Comparison of ENCODE assay signal across 8 cellular contexts in genomic region chr17:8382052-8382879, GRCh38. TPM values are rescaled to one million over a fixed set of nuclear protein-coding genes. Genes with fewer than 3 reads are reported as not detected.
A peak's percentile ranks its signal among the peaks of the same experiment; 100 is the strongest.
DNase-seq lines count a peak whose midpoint lies in the region; ATAC-seq and TF ChIP-seq lines count a peak whose summit lies in the region.

No MANE protein-coding gene starts in this region.

- peaks cover 24 to 47% (median 40%) of the 10 kb centered on the region in 3 donors for H3K4me1 Mint-ChIP-seq in IgD-negative memory B cell

- intact Hi-C loops in mammary epithelial cell (cut with micrococcal nuclease) = loop anchor here (2.0 to 5.0 kb wide), 3 partner anchors 40 to 261 kb away; partner anchors contain the start of genes CTC1 and PFAS
- intact Hi-C loops in mucosa of descending colon (cut with DNase I, micrococcal nuclease) = no loop called here

- DNase-seq in mammary epithelial cell = peak; percentile 15
- no peak for DNase-seq in mucosa of descending colon
- no peak for DNase-seq in SHP77 (lab: John Stamatoyannopoulos, UW)
- no peak for DNase-seq in kidney glomerular epithelial cell (lab: John Stamatoyannopoulos, UW)
- DNase-seq in SIG-M5 treated with dmso at 0.1 percent for 504 hours (lab: John Stamatoyannopoulos, UW; ENCODE audit: unreplicated experiment) = no peak

- no peaks in the 10 kb centered on the region for H3K27me3 Mint-ChIP-seq in IgD-negative memory B cell

- H3K27ac ChIP-seq in BLaER1 (peak overlapping the region; percentile 94), mammary epithelial cell (ENCODE audit: insufficient read depth, low read depth, low read length) (peak overlapping the region; percentile 84)

- peaks cover 57% of the 10 kb centered on the region for H3K79me2 ChIP-seq in mammary epithelial cell (ENCODE audit: insufficient read depth, low read length)

- peak overlapping the region; percentile 86 to 99 (median 94) for H3K27ac Mint-ChIP-seq in IgD-negative memory B cell

- peaks cover 9% of the 10 kb centered on the region for H3K36me3 Mint-ChIP-seq in IgD-negative memory B cell

- H3K9me3 ChIP-seq in BLaER1 (no peaks in the 10 kb centered on the region), mammary epithelial cell (replicated peaks; ENCODE audit: insufficient read depth, low read length) (no peaks in the 10 kb centered on the region), mucosa of descending colon (no peaks in the 10 kb centered on the region)

- dilution Hi-C loops in mammary epithelial cell (cut with HindIII; ENCODE audit: low sequenced_read_pairs) = no loop called here

- H3K4me2 ChIP-seq in BLaER1 = peak overlapping the region; percentile 89
- H3K4me2 ChIP-seq in mammary epithelial cell (ENCODE audit: insufficient read depth, low read depth, low read length) = peak overlapping the region; percentile 73

- CTCF ChIA-PET in mammary epithelial cell (lab: Charles Lee; ENCODE audit: low non-redundant PET) = interaction anchor here (0.7 kb wide), 3 partner anchors 225 to 1023 kb away, joined by 4 to 7 read pairs (median 5); no protein-coding TSS in a partner anchor

- H3K27me3 ChIP-seq in BLaER1 (no peaks in the 10 kb centered on the region), mammary epithelial cell (ENCODE audit: insufficient read depth, low read length) (no peaks in the 10 kb centered on the region)

- peak overlapping the region; percentile 94 to 99 (median 97) for H3K4me3 Mint-ChIP-seq in IgD-negative memory B cell

- H2AFZ ChIP-seq in mammary epithelial cell (ENCODE audit: low read depth, low read length) = peak overlapping the region; percentile 94

- BruUV-seq in mammary epithelial cell (replicated peaks; lab: Mats Ljungman, UMichigan) = TSS peak; percentile 72

- TF ChIP-seq CTCF in mammary epithelial cell (conservative IDR thresholded peaks at IDR 0.05 in 1 of 2, IDR thresholded peaks at IDR 0.05 in 1 of 2; ENCODE audit: extremely low read depth in 1 of 2, insufficient read depth in 1 of 2, low read depth in 1 of 2, low read length in 2 of 2) = no peak
- no peak for TF ChIP-seq CTCF in mucosa of descending colon (IDR thresholded peaks at IDR 0.05)

- H3K9me3 Mint-ChIP-seq in IgD-negative memory B cell = no peaks in the 10 kb centered on the region

- 3% methylated on average over 27 of the region's 27 CpGs for WGBS in mammary epithelial cell (ENCODE audit: low coverage, missing lambda C conversion rate)

- H3K36me3 ChIP-seq in BLaER1 (peaks cover 49% of the 10 kb centered on the region), mammary epithelial cell (ENCODE audit: insufficient read depth, low read length) (peaks cover 36% of the 10 kb centered on the region), mucosa of descending colon (ENCODE audit: low read depth) (peaks cover 11% of the 10 kb centered on the region)

- ATAC-seq in mucosa of descending colon = no peak
- no peak for ATAC-seq in HG03025 (IDR thresholded peaks at IDR 0.05; ENCODE audit: low FRiP score, unreplicated experiment)

- H3K4me1 ChIP-seq in BLaER1 (peaks cover 63% of the 10 kb centered on the region), mammary epithelial cell (ENCODE audit: insufficient read depth, low read length) (peaks cover 34% of the 10 kb centered on the region), mucosa of descending colon (ENCODE audit: low read depth) (peaks cover 39% of the 10 kb centered on the region)

- H4K20me1 ChIP-seq in BLaER1 (peaks cover 55% of the 10 kb centered on the region), mammary epithelial cell (ENCODE audit: insufficient read depth, low read length) (no peaks in the 10 kb centered on the region)

- peak overlapping the region; percentile 95 for H3K9ac ChIP-seq in BLaER1
- peak overlapping the region; percentile 96 for H3K9ac ChIP-seq in mammary epithelial cell (ENCODE audit: insufficient read depth, low read length)

- in situ Hi-C loops in mammary epithelial cell (cut with MboI; ENCODE audit: low sequenced_read_pairs in 2 of 2) = loop anchor here in 1 of 2 donors (25.0 kb wide), 1 partner anchor 355 kb away; the partner anchor contains the start of gene CCDC42

- peak overlapping the region; percentile 75 for H3K4me3 ChIP-seq in BLaER1
- peak overlapping the region; percentile 56 to 99 (median 91) for H3K4me3 ChIP-seq in mammary epithelial cell (replicated peaks in 1 of 3; ENCODE audit: insufficient read depth in 1 of 3, low read depth in 2 of 3, low read length in 3 of 3)
- H3K4me3 ChIP-seq in mucosa of descending colon = peak overlapping the region; percentile 74

RNA-seq across cellular contexts. Expression of gene RPL26, which starts 0.7 kb away (rescaled TPM):
- polyA plus RNA-seq in IgD-negative memory B cell = 1,664 TPM
- total RNA-seq in mammary epithelial cell = 1,000 to 10,000 TPM; 1,799 to 2,054 TPM
- 3,047 TPM for polyA plus RNA-seq in mammary epithelial cell
- polyA minus RNA-seq in mammary epithelial cell = 984 TPM
- total RNA-seq in mucosa of descending colon = 1,000 to 10,000 TPM; 1,217 to 1,361 (median 1,229) TPM

RNA-seq across cellular contexts. Expression of gene RNF222, which starts 15.4 kb away (rescaled TPM):
- polyA plus RNA-seq in IgD-negative memory B cell (0.08 TPM), mammary epithelial cell (0.07 TPM)
- total RNA-seq in mammary epithelial cell (under 1 TPM; under 0.01 to 0.38 TPM), mucosa of descending colon (not detected)
- 1.6 TPM for polyA minus RNA-seq in mammary epithelial cell

RNA-seq across cellular contexts. Expression of gene ODF4, which starts 42.6 kb away (rescaled TPM):
- polyA plus RNA-seq in IgD-negative memory B cell (not detected), mammary epithelial cell (not detected)
- total RNA-seq in mammary epithelial cell (not detected), mucosa of descending colon (not detected)
- not detected for polyA minus RNA-seq in mammary epithelial cell

RNA-seq across cellular contexts. Expression of gene NDEL1, which starts 53.4 kb away (rescaled TPM):
- polyA plus RNA-seq in IgD-negative memory B cell (52.3 TPM), mammary epithelial cell (49.4 TPM)
- total RNA-seq in mammary epithelial cell (100 to 1,000 TPM in 1 of 2 donors, 10 to 100 TPM in 1; 55.7 to 102 TPM), mucosa of descending colon (10 to 100 TPM; 57.5 to 80.5 (median 63.6) TPM)
- polyA minus RNA-seq in mammary epithelial cell = 36.7 TPM
